8 cellular contexts compared by ENCODE assay signal in genomic region chr11:2902784-2903671, GRCh38. TPM values are rescaled to one million over a fixed set of nuclear protein-coding genes. Genes with fewer than 3 reads are reported as not detected.
DNase-seq lines count a peak whose midpoint lies in the region; ATAC-seq, FAIRE-seq and TF ChIP-seq lines count a peak whose summit lies in the region.

No MANE protein-coding gene starts in this region.

- POLR2A ChIA-PET in HEK293T (lab: Yijun Ruan, JAX) = interaction anchor here (1.3 to 2.1 kb wide), 3 partner anchors 10 to 27 kb away, joined by 4 to 12 read pairs (median 9); partner anchors contain the start of gene PHLDA2

- DNase-seq in H7 = peak; percentile 80
- DNase-seq in RWPE2 (ENCODE audit: low spot score) = no peak
- no peak for DNase-seq in right cardiac atrium
- peak; percentile 91 for DNase-seq in small intestine
- DNase-seq in HEK293T (ENCODE audit: extremely low spot score) = no peak
- DNase-seq in head of caudate nucleus = no peak
- DNase-seq in caudate nucleus (lab: John Stamatoyannopoulos, UW) = no peak
- DNase-seq in SK-N-DZ (ENCODE audit: low spot score) = no peak

- H3K27me3 ChIP-seq in H7 (ENCODE audit: control insufficient read depth, insufficient read depth, low read length) (peaks cover 2% of the 10 kb centered on the region; the same call in 1 of the 2 replicates), RWPE2 (ENCODE audit: insufficient read depth, poor library complexity, severe bottlenecking) (no peaks in the 10 kb centered on the region), right cardiac atrium (ENCODE audit: control insufficient read depth, insufficient read depth) (no peaks in the 10 kb centered on the region), small intestine (ENCODE audit: control insufficient read depth in 2 of 2, insufficient read depth in 2 of 2, low read length in 2 of 2) (no peaks in the 10 kb centered on the region)

- H3K36me3 ChIP-seq in H7 (replicated peaks; ENCODE audit: control insufficient read depth, insufficient read depth, low read length) (no peaks in the 10 kb centered on the region), RWPE2 (ENCODE audit: low read depth) (peaks cover 10% of the 10 kb centered on the region; the same call in 1 of the 2 replicates), small intestine (ENCODE audit: control insufficient read depth in 2 of 2, insufficient read depth in 2 of 2, low read length in 2 of 2) (no peaks in the 10 kb centered on the region)

- FAIRE-seq in small intestine (lab: Jason Lieb, UNC) = no peak

- intact Hi-C loops in right cardiac atrium (cut with DNase I) (no loop called here), head of caudate nucleus (cut with DNase I) (no loop called here)

- H3K27ac ChIP-seq in RWPE2 (ENCODE audit: poor library complexity, severe bottlenecking) = peak overlapping the region; percentile 67
- no peak overlapping the region for H3K27ac ChIP-seq in right cardiac atrium (ENCODE audit: low read length)
- H3K27ac ChIP-seq in small intestine (ENCODE audit: low read depth in 1 of 2, low read length in 1 of 2) = peak overlapping the region; percentile 87 to 93
- H3K27ac ChIP-seq in caudate nucleus (ENCODE audit: low read depth, low read length) = no peak overlapping the region

- ATAC-seq in RWPE2 (ENCODE audit: low read depth) (peak; percentile 1; the same call in 2 of the 3 replicates), right cardiac atrium (no peak)

- H3K4me3 ChIP-seq in H7 (ENCODE audit: insufficient read depth, low read depth, low read length) (peak overlapping the region; percentile 73), RWPE2 (ENCODE audit: severe bottlenecking) (peak overlapping the region; percentile 43), right cardiac atrium (ENCODE audit: low read length) (peak overlapping the region; percentile 67), small intestine (ENCODE audit: low read depth in 1 of 2, low read length in 2 of 2) (peak overlapping the region; percentile 51 to 72)

- CTCF ChIA-PET in HEK293T (lab: Yijun Ruan, JAX) = interaction anchor here (0.6 to 1.1 kb wide), 4 partner anchors 9 to 186 kb away, joined by 3 to 5 read pairs (median 4); partner anchors contain the start of gene PHLDA2

- H3K9me3 ChIP-seq in RWPE2 (ENCODE audit: severe bottlenecking) = no peaks in the 10 kb centered on the region
- H3K9me3 ChIP-seq in right cardiac atrium (ENCODE audit: control insufficient read depth, low read length) = no peaks in the 10 kb centered on the region
- no peaks in the 10 kb centered on the region for H3K9me3 ChIP-seq in small intestine (ENCODE audit: control insufficient read depth, low read depth)

- TF ChIP-seq CTCF in RWPE2 (IDR thresholded peaks at IDR 0.05; ENCODE audit: poor library complexity, severe bottlenecking) = no peak

- 71% methylated on average over 23 of the region's 23 CpGs for WGBS in right cardiac atrium
- 21 to 57% (median 38%) methylated on average over 20 to 23 of the region's 23 CpGs for WGBS in small intestine, 3 donors

- H3K4me1 ChIP-seq in RWPE2 (ENCODE audit: insufficient read depth, poor library complexity, severe bottlenecking) (peaks cover 29% of the 10 kb centered on the region), right cardiac atrium (ENCODE audit: control insufficient read depth, insufficient read depth, low read length) (no peaks in the 10 kb centered on the region), small intestine (ENCODE audit: control insufficient read depth in 2 of 2, insufficient read depth in 1 of 2, low read depth in 1 of 2, low read length in 1 of 2) (peaks cover 4% of the 10 kb centered on the region in 2 donors)

TF ChIP-seq in HEK293T, 16 proteins besides CTCF, POLR2A, EP300 and RAD21:
- no peak for TF ChIP-seq ARNT (IDR thresholded peaks at IDR 0.05)
- TF ChIP-seq L3MBTL2 (conservative IDR thresholded peaks at IDR 0.05) = no peak
- no peak for TF ChIP-seq FOXM1 (IDR thresholded peaks at IDR 0.05; ENCODE audit: borderline replicate concordance)
- TF ChIP-seq NFRKB (IDR thresholded peaks at IDR 0.05) = no peak
- no peak for TF ChIP-seq LEF1 (IDR thresholded peaks at IDR 0.05; ENCODE audit: borderline replicate concordance)
- TF ChIP-seq SUZ12 (IDR thresholded peaks at IDR 0.05) = no peak
- no peak for TF ChIP-seq TARDBP (IDR thresholded peaks at IDR 0.05)
- TF ChIP-seq PKNOX1 (IDR thresholded peaks at IDR 0.05) = no peak
- no peak for TF ChIP-seq BHLHE40 (IDR thresholded peaks at IDR 0.05; ENCODE audit: borderline replicate concordance)
- no peak for TF ChIP-seq HDGF (IDR thresholded peaks at IDR 0.05; ENCODE audit: borderline replicate concordance)
- TF ChIP-seq FOXK2 (IDR thresholded peaks at IDR 0.05) = no peak
- TF ChIP-seq SP1 (IDR thresholded peaks at IDR 0.05) = no peak
- TF ChIP-seq CTBP1 (IDR thresholded peaks at IDR 0.05; ENCODE audit: borderline replicate concordance) = no peak
- no peak for TF ChIP-seq ELF4 (IDR thresholded peaks at IDR 0.05)
- no peak for TF ChIP-seq FOXA1 (IDR thresholded peaks at IDR 0.05)
- no peak for TF ChIP-seq ZNF384 (IDR thresholded peaks at IDR 0.05)

RNA-seq across cellular contexts. Expression of gene CDKN1C, which starts 17.5 kb away (rescaled TPM):
- total RNA-seq in H7 (2014; rRNA removed; shearing (Covaris generic)) = 58.4 and 60.9 TPM in 2 replicates
- total RNA-seq in right cardiac atrium = 10 to 100 TPM; 16.1 to 26.3 (median 21.4) TPM
- polyA plus RNA-seq in right cardiac atrium (27.6 TPM), small intestine (10 to 100 TPM in 1 of 3 donors, 1 to 10 TPM in 2; 4.0 to 29.7 (median 5.7) TPM)
- polyA plus RNA-seq in SK-N-DZ (2014; cell fraction: cytosol; rRNA removed) = 7.0 and 7.8 TPM in 2 replicates
- 5.4 and 5.8 TPM in 2 replicates for polyA plus RNA-seq in SK-N-DZ (2014; cell fraction: nucleus; rRNA removed)

RNA-seq across cellular contexts. Expression of gene PHLDA2, which starts 26.2 kb away (rescaled TPM):
- total RNA-seq in H7 (2014; rRNA removed; shearing (Covaris generic)) = 5.1 and 13.1 TPM in 2 replicates
- 1 to 10 TPM in 1 of 4 donors, under 1 TPM in 2, not detected in 1; 0.57 to 2.1 (median 0.74) TPM for total RNA-seq in right cardiac atrium
- polyA plus RNA-seq in right cardiac atrium = 2.0 TPM
- 10 to 100 TPM; 21.8 to 55.1 (median 28.6) TPM for polyA plus RNA-seq in small intestine
- polyA plus RNA-seq in SK-N-DZ (2014; cell fraction: cytosol; rRNA removed) = not detected in 2 replicates
- polyA plus RNA-seq in SK-N-DZ (2014; cell fraction: nucleus; rRNA removed) = not detected in 2 replicates

Comparison
In these comparisons a context has a peak if more than half of its experiments do, and no peak if none do; other contexts are left out.
1. DNase-seq: peak in H7 (single experiment) and small intestine (single experiment); none in RWPE2 (single experiment), right cardiac atrium (0 of 3), HEK293T (single experiment), head of caudate nucleus (0 of 42), caudate nucleus (0 of 61) and SK-N-DZ (single experiment).
2. H3K27ac ChIP-seq: peak in RWPE2 (single experiment) and small intestine (2 of 2); none in right cardiac atrium (single experiment) and caudate nucleus (single experiment).
3. Peak in every context shown above with its lines, with median percentiles within 50 percentile points of each other: H3K4me3 ChIP-seq.